23 cellular contexts compared by ENCODE assay signal in genomic region chr13:24004971-24005370, GRCh38.
"Had no signal": no experiment of that assay in that cellular context is flagged by ENCODE, and none has a peak within 500 bp of the region (broad histone marks: within the 10 kb centered on the region; RNA-seq: fewer than 3 reads in every experiment).

No MANE protein-coding gene starts in this region.

- H3K27me3 ChIP-seq: body of pancreas, hepatocyte, left lung, right lobe of liver, suprapubic skin, upper lobe of left lung had no signal

- H3K9me3 ChIP-seq: body of pancreas, left lung, right lobe of liver, suprapubic skin, upper lobe of left lung had no signal

- H3K4me2 ChIP-seq: hepatocyte, smooth muscle cell had no signal

- H3K27me3 Mint-ChIP-seq: activated naive CD4-positive, alpha-beta T cell treated with anti-CD3 and anti-CD28 coated beads, Interleukin-2, amount 50 U/mL, for 24 hours had no signal

- H3K4me1 Mint-ChIP-seq: activated CD4-positive, alpha-beta memory T cell treated with anti-CD3 and anti-CD28 coated beads, Interleukin-2, amount 10 ng/mL, durations not matched to agents 7 days and 5 days; activated naive CD4-positive, alpha-beta T cell treated with anti-CD3 and anti-CD28 coated beads, Interleukin-2, amount 50 U/mL, for 24 hours; central memory CD8-positive, alpha-beta T cell; memory B cell; T-helper 17 cell had no signal

- H3K36me3 Mint-ChIP-seq: activated naive CD4-positive, alpha-beta T cell treated with anti-CD3 and anti-CD28 coated beads, Interleukin-2, amount 50 U/mL, for 24 hours; memory B cell; natural killer cell treated with Interleukin-12 subunit alpha and Interleukin-12 subunit beta and Interleukin-15 and Interleukin-18, amount 100 ng/mL, for 72 hours; WTC11 had no signal

- H3K4me1 ChIP-seq: right lobe of liver, suprapubic skin had no signal

- H3K36me3 ChIP-seq: left lung, right lobe of liver, suprapubic skin, upper lobe of left lung had no signal

- H3K9me3 Mint-ChIP-seq: activated CD4-positive, alpha-beta memory T cell treated with anti-CD3 and anti-CD28 coated beads, Interleukin-2, amount 10 ng/mL, durations not matched to agents 7 days and 5 days; activated naive CD4-positive, alpha-beta T cell treated with anti-CD3 and anti-CD28 coated beads, Interleukin-2, amount 50 U/mL, for 24 hours; central memory CD8-positive, alpha-beta T cell; memory B cell; natural killer cell treated with Interleukin-12 subunit alpha and Interleukin-12 subunit beta and Interleukin-15 and Interleukin-18, amount 100 ng/mL, for 72 hours had no signal

- H2AFZ ChIP-seq: hepatocyte had no signal

- DNase-seq: activated CD4-positive, alpha-beta memory T cell treated with anti-CD3 and anti-CD28 coated beads, Interleukin-2, amount 10 ng/mL, durations not matched to agents 7 days and 5 days; activated CD4-positive, alpha-beta T cell treated with anti-CD3 and anti-CD28 coated beads for 4 hours; activated CD8-positive, alpha-beta memory T cell treated with anti-CD3 and anti-CD28 coated beads, Interleukin-2, amount 50 U/mL, for 4 hours; activated effector memory CD4-positive, alpha-beta T cell treated with anti-CD3 and anti-CD28 coated beads, Interleukin-2, amount 50 U/mL, for 16 hours; activated T-cell treated with anti-CD3 and anti-CD28 coated beads, Interleukin-2, amount 50 U/mL, for 48 hours; body of pancreas; erythroblast; left lung; right lobe of liver; stimulated activated CD4-positive, alpha-beta T cell treated with anti-CD3 and anti-CD28 coated beads, Interleukin-4, amount 100 ng/mL, for 4 hours; stimulated activated CD8-positive, alpha-beta memory T cell treated with anti-CD3 and anti-CD28 coated beads, Interleukin-4, amount 100 ng/mL, for 48 hours; stimulated activated naive CD4-positive, alpha-beta T cell treated with Interleukin-2 at 50 U/mL for 16 hours; T-helper 17 cell; upper lobe of left lung had no signal

- H3K79me2 ChIP-seq: hepatocyte had no signal

- H3K27ac ChIP-seq: body of pancreas, hepatocyte, left lung, right lobe of liver, suprapubic skin, upper lobe of left lung had no signal

- H3K4me3 Mint-ChIP-seq: activated CD4-positive, alpha-beta memory T cell treated with anti-CD3 and anti-CD28 coated beads, Interleukin-2, amount 10 ng/mL, durations not matched to agents 7 days and 5 days; activated naive CD4-positive, alpha-beta T cell treated with anti-CD3 and anti-CD28 coated beads, Interleukin-2, amount 50 U/mL, for 24 hours; central memory CD8-positive, alpha-beta T cell; memory B cell; natural killer cell treated with Interleukin-12 subunit alpha and Interleukin-12 subunit beta and Interleukin-15 and Interleukin-18, amount 100 ng/mL, for 72 hours; T-helper 17 cell; WTC11 had no signal

- ATAC-seq: body of pancreas; natural killer cell treated with Interleukin-12 subunit alpha and Interleukin-12 subunit beta and Interleukin-15 and Interleukin-18, amount 100 ng/mL, for 72 hours; T-helper 17 cell; WTC11 had no signal

- H3K27ac Mint-ChIP-seq: activated CD4-positive, alpha-beta memory T cell treated with anti-CD3 and anti-CD28 coated beads, Interleukin-2, amount 10 ng/mL, durations not matched to agents 7 days and 5 days; activated naive CD4-positive, alpha-beta T cell treated with anti-CD3 and anti-CD28 coated beads, Interleukin-2, amount 50 U/mL, for 24 hours; memory B cell; natural killer cell treated with Interleukin-12 subunit alpha and Interleukin-12 subunit beta and Interleukin-15 and Interleukin-18, amount 100 ng/mL, for 72 hours; T-helper 17 cell; WTC11 had no signal

- H3K4me3 ChIP-seq: body of pancreas, hepatocyte, left lung, right lobe of liver, smooth muscle cell, suprapubic skin, upper lobe of left lung had no signal

- FAIRE-seq: keratinocyte had no signal
